ENCODE assay signal across 8 cellular contexts in the genomic region with DNA sequence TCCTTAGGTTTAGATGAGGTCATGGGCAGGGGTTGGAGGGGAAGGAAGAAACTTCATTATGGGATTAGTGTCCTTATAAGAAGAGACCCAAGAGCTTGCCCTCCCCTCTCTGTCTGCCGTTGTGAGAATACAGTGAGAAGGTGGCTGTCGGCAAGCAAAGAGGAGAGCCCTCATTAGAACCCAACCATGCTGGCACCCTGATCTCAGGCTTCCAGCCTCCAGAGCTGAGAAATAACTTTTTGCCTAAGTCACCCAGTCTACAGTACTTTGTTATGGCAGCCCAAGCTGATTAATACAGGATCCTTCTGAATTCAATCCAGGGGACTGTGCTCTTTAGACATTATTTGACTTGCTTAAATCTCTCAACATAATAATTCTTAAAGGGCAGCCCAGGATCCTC.
"Had no signal": no experiment of that assay in that cellular context is flagged by ENCODE, and none has a peak within 500 bp of the region (broad histone marks: within the 10 kb centered on the region; RNA-seq: fewer than 3 reads in every experiment).

No MANE protein-coding gene starts in this region.

- H3K27ac Mint-ChIP-seq: H9 had no signal

- H3K4me3 Mint-ChIP-seq: H9 had no signal

- DNase-seq: GM23248, H9, HCEC 1CT, IMR-90 had no signal

- H3K27ac ChIP-seq: GM23248 had no signal

- H3K4me3 ChIP-seq: GM23248, K562 had no signal

- ATAC-seq: K562 had no signal

- H2AFZ ChIP-seq: GM23248 had no signal

- H3K9ac ChIP-seq: GM23248 had no signal

- FAIRE-seq: H1, H54, HTR-8/SVneo, K562 had no signal
